27 cellular contexts compared by ENCODE assay signal in genomic region chr19:31074751-31075150, GRCh38.
"Had no signal": no experiment of that assay in that cellular context is flagged by ENCODE, and none has a peak within 500 bp of the region (broad histone marks: within the 10 kb centered on the region; RNA-seq: fewer than 3 reads in every experiment).

No MANE protein-coding gene starts in this region.

- H3K9me3 ChIP-seq: SJSA1 had no signal

- H3K36me3 Mint-ChIP-seq: activated naive CD4-positive, alpha-beta T cell treated with anti-CD3 and anti-CD28 coated beads, Interleukin-2, amount 50 U/mL, for 24 hours; WTC11 had no signal

- H3K36me3 ChIP-seq: SJSA1 had no signal

- H3K4me3 Mint-ChIP-seq: activated CD8-positive, alpha-beta T cell treated with anti-CD3 and anti-CD28 coated beads, Interleukin-2, amount 10 ng/mL, durations not matched to agents 7 days and 5 days; activated naive CD4-positive, alpha-beta T cell treated with anti-CD3 and anti-CD28 coated beads, Interleukin-2, amount 50 U/mL, for 24 hours; activated T-helper 1 cell treated with anti-CD3 and anti-CD28 coated beads, Interleukin-12 subunit alpha, Interleukin-12 subunit beta, Interleukin-2, Interleukin-4 antibody, amounts not matched to agents 30 ng/mL and 10 ng/mL and 1 ng/mL, durations not matched to agents 14 hours and 24 hours and 36 hours; central memory CD8-positive, alpha-beta T cell; T-helper 1 cell treated with Interleukin-12 subunit alpha and Interleukin-12 subunit beta and Interleukin-4 antibody, amounts not matched to agents 30 μg/mL and 1 μg/mL, for 36 hours had no signal

- DNase-seq: activated CD4-positive, alpha-beta T cell treated with anti-CD3 and anti-CD28 coated beads for 48 hours; activated CD4-positive, alpha-beta T cell treated with anti-CD3 and anti-CD28 coated beads, Interleukin-2, amount 50 U/mL, for 4 hours; activated CD4-positive, CD25-positive, alpha-beta regulatory T cell treated with anti-CD3 and anti-CD28 coated beads, Interleukin-2, amount 50 U/mL, for 72 hours; activated CD8-positive, alpha-beta memory T cell treated with anti-CD3 and anti-CD28 coated beads, Interleukin-2, amount 50 U/mL, for 48 hours; activated CD8-positive, alpha-beta T cell treated with anti-CD3 and anti-CD28 coated beads, Interleukin-2, amount 10 ng/mL, durations not matched to agents 7 days and 5 days; activated effector memory CD4-positive, alpha-beta T cell treated with Interleukin-2 at 50 U/mL for 16 hours; activated naive CD4-positive, alpha-beta T cell; activated T-cell treated with anti-CD3 and anti-CD28 coated beads, Interleukin-2, amount 50 U/mL, for 1 hour; aorta; NCI-H1048; NCI-H146; NCI-H187 treated with DMSO at 0.1 percent for 48 hours; NCI-H2081 treated with DMSO at 0.1 percent for 48 hours; NCI-H2171; NCI-H2227 treated with DMSO at 0.1 percent for 48 hours; NCI-H526; NCI-H774; RPMI8226; T-helper 9 cell had no signal

- ATAC-seq: activated CD8-positive, alpha-beta T cell treated with anti-CD3 and anti-CD28 coated beads, Interleukin-2, amount 10 ng/mL, durations not matched to agents 7 days and 5 days; Right ventricle myocardium inferior had no signal

- H3K27ac Mint-ChIP-seq: activated CD8-positive, alpha-beta T cell treated with anti-CD3 and anti-CD28 coated beads, Interleukin-2, amount 10 ng/mL, durations not matched to agents 7 days and 5 days; activated naive CD4-positive, alpha-beta T cell treated with anti-CD3 and anti-CD28 coated beads, Interleukin-2, amount 50 U/mL, for 24 hours; activated T-helper 1 cell treated with anti-CD3 and anti-CD28 coated beads, Interleukin-12 subunit alpha, Interleukin-12 subunit beta, Interleukin-2, Interleukin-4 antibody, amounts not matched to agents 30 ng/mL and 10 ng/mL and 1 ng/mL, durations not matched to agents 14 hours and 24 hours and 36 hours; T-helper 1 cell treated with Interleukin-12 subunit alpha and Interleukin-12 subunit beta and Interleukin-4 antibody, amounts not matched to agents 30 μg/mL and 1 μg/mL, for 36 hours; WTC11 had no signal

- H3K4me3 ChIP-seq: SJSA1 had no signal

- H3K27ac ChIP-seq: KMS-11, SJSA1 had no signal

- H3K9me3 Mint-ChIP-seq: activated naive CD4-positive, alpha-beta T cell treated with anti-CD3 and anti-CD28 coated beads, Interleukin-2, amount 50 U/mL, for 24 hours; activated T-helper 1 cell treated with anti-CD3 and anti-CD28 coated beads, Interleukin-12 subunit alpha, Interleukin-12 subunit beta, Interleukin-2, Interleukin-4 antibody, amounts not matched to agents 30 ng/mL and 10 ng/mL and 1 ng/mL, durations not matched to agents 14 hours and 24 hours and 36 hours; central memory CD8-positive, alpha-beta T cell; T-helper 1 cell treated with Interleukin-12 subunit alpha and Interleukin-12 subunit beta and Interleukin-4 antibody, amounts not matched to agents 30 μg/mL and 1 μg/mL, for 36 hours; WTC11 had no signal

- H3K9ac ChIP-seq: KMS-11 had no signal

- H3K4me1 Mint-ChIP-seq: activated naive CD4-positive, alpha-beta T cell treated with anti-CD3 and anti-CD28 coated beads, Interleukin-2, amount 50 U/mL, for 24 hours; central memory CD8-positive, alpha-beta T cell had no signal
